16 cellular contexts compared by ENCODE assay signal in the genomic region with DNA sequence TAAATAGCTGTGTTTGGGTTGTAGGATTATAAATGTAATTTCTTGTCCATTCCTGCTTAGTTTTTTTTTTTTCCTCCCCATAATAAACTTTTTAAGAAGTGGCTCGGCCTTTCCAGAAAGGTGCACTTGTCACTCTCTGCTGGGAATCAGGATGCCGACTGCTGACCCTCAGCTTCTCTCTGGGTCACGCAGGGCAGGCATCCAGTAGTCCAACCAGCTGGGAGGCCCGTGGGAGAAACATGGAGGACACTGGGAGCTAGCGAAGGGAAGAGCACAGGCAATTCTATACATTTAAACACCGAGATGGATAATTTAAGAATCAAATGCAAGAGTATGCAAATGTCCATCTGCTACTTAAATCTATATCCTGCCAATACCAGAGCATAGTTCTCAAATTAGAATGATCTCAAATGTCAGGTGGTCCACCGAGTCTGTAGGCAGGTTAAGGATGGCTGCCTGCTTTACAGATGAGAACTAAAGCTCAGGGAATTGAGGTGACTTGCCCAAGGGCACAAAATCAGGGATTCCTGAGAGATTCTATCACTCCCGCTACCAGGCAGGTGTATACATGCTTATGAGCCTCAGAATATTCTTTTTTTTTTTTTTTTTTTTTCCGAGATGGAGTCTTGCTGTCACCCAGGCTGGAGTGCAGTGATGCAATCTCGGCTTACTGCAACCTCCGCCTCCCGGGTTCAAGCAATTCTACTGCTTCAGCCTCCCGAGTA.
DNase-seq lines count a peak whose midpoint lies in the region; ATAC-seq and TF ChIP-seq lines count a peak whose summit lies in the region.
"Had no signal": no experiment of that assay in that cellular context is flagged by ENCODE, and none has a peak within 500 bp of the region (broad histone marks: within the 10 kb centered on the region; RNA-seq: fewer than 3 reads in every experiment).

No MANE protein-coding gene starts in this region.

- H2AFZ ChIP-seq in OCI-LY7 (ENCODE audit: low read length) = peak overlapping the region; percentile 23; the same call in 1 of the 2 replicates

- intact Hi-C loops in OCI-LY7 (cut with micrococcal nuclease; ENCODE audit: unreplicated experiment) (no loop called here), posterior vena cava (cut with DNase I) (no loop called here)

- H3K27ac Mint-ChIP-seq in activated CD8-positive, alpha-beta memory T cell treated with anti-CD3 and anti-CD28 coated beads, Interleukin-2, amount 10 ng/mL, durations not matched to agents 7 days and 5 days = no peak overlapping the region
- H3K27ac Mint-ChIP-seq: CD8-positive, alpha-beta T cell had no signal

- H3K4me1 ChIP-seq in OCI-LY7 (ENCODE audit: insufficient read depth, low read length, poor library complexity, severe bottlenecking) = peaks cover 29% of the 10 kb centered on the region

- no peak overlapping the region for H3K27ac ChIP-seq in OCI-LY7 (ENCODE audit: low read depth, low read length, poor library complexity, severe bottlenecking)
- H3K27ac ChIP-seq: BLaER1 had no signal

- H3K27me3 Mint-ChIP-seq in activated CD8-positive, alpha-beta memory T cell treated with anti-CD3 and anti-CD28 coated beads, Interleukin-2, amount 10 ng/mL, durations not matched to agents 7 days and 5 days = no peaks in the 10 kb centered on the region

- H3K9me2 ChIP-seq in OCI-LY7 (ENCODE audit: insufficient read depth, low read length) = no peaks in the 10 kb centered on the region

- no peaks in the 10 kb centered on the region for H3K9me3 Mint-ChIP-seq in activated CD8-positive, alpha-beta memory T cell treated with anti-CD3 and anti-CD28 coated beads, Interleukin-2, amount 10 ng/mL, durations not matched to agents 7 days and 5 days (ENCODE audit: low read depth)
- H3K9me3 Mint-ChIP-seq: CD8-positive, alpha-beta T cell had no signal

- no peak overlapping the region for H3K4me3 Mint-ChIP-seq in activated CD8-positive, alpha-beta memory T cell treated with anti-CD3 and anti-CD28 coated beads, Interleukin-2, amount 10 ng/mL, durations not matched to agents 7 days and 5 days
- H3K4me3 Mint-ChIP-seq: CD8-positive, alpha-beta T cell had no signal

- no peaks in the 10 kb centered on the region for H3K36me3 ChIP-seq in OCI-LY7 (ENCODE audit: insufficient read depth, low read length)
- H3K36me3 ChIP-seq: BLaER1 had no signal

- TF ChIP-seq CTCF in OCI-LY7 (conservative IDR thresholded peaks at IDR 0.05; ENCODE audit: low read length) = no peak
- no peak for TF ChIP-seq CTCF in epithelial cell of esophagus (IDR thresholded peaks at IDR 0.05; ENCODE audit: insufficient read depth, low read depth, low read length, missing control alignments)

- peaks cover 4% of the 10 kb centered on the region for H3K4me1 Mint-ChIP-seq in activated CD8-positive, alpha-beta memory T cell treated with anti-CD3 and anti-CD28 coated beads, Interleukin-2, amount 10 ng/mL, durations not matched to agents 7 days and 5 days

- H4K20me1 ChIP-seq in OCI-LY7 (ENCODE audit: insufficient read depth, low read length) = no peaks in the 10 kb centered on the region
- H4K20me1 ChIP-seq: BLaER1 had no signal

- peak; percentile 38 for DNase-seq in activated CD8-positive, alpha-beta memory T cell treated with anti-CD3 and anti-CD28 coated beads for 24 hours
- DNase-seq in activated CD8-positive, alpha-beta memory T cell treated with anti-CD3 and anti-CD28 coated beads, Interleukin-2, amount 10 ng/mL, durations not matched to agents 7 days and 5 days = no peak
- DNase-seq in OCI-LY7 (ENCODE audit: low spot score) = no peak
- peak; percentile 95 for DNase-seq in epithelial cell of esophagus (ENCODE audit: low read depth)
- peak; percentile 31 for DNase-seq in posterior vena cava (ENCODE audit: low spot score)
- DNase-seq: MM.1S; NCI-H1092 treated with DMSO at 0.1 percent for 48 hours; NCI-H1694; NCI-H226; NK-92 treated with Interleukin-12 subunit alpha and Interleukin-12 subunit beta, amount 100 ng/mL, for 24 hours; OCI-M1 had no signal

- BruUV-seq in OCI-LY7 (replicated peaks; lab: Mats Ljungman, UMichigan) = no TSS peak

- no peak overlapping the region for H3K4me3 ChIP-seq in OCI-LY7 (ENCODE audit: low read depth, low read length, poor library complexity, severe bottlenecking)
- H3K4me3 ChIP-seq in epithelial cell of esophagus (ENCODE audit: low read length) = no peak overlapping the region
- H3K4me3 ChIP-seq: BLaER1 had no signal

- no peaks in the 10 kb centered on the region for H3K9me3 ChIP-seq in OCI-LY7 (ENCODE audit: low read length)
- H3K9me3 ChIP-seq: BLaER1 had no signal

- no peaks in the 10 kb centered on the region for H3K36me3 Mint-ChIP-seq in activated CD8-positive, alpha-beta memory T cell treated with anti-CD3 and anti-CD28 coated beads, Interleukin-2, amount 10 ng/mL, durations not matched to agents 7 days and 5 days
- H3K36me3 Mint-ChIP-seq: CD8-positive, alpha-beta T cell had no signal

- CTCF ChIA-PET in activated CD8-positive, alpha-beta memory T cell treated with anti-CD3 and anti-CD28 coated beads, Interleukin-2, amount 10 ng/mL, durations not matched to agents 7 days and 5 days (lab: Charles Lee) = interaction anchor here (1.8 kb wide), 1 partner anchor 36 kb away, joined by 4 read pairs; no protein-coding TSS in a partner anchor
- CTCF ChIA-PET in OCI-LY7 (lab: Charles Lee; ENCODE audit: unreplicated experiment) = interaction anchor here (2.0 kb wide), 1 partner anchor 29 kb away, joined by 4 read pairs; no protein-coding TSS in a partner anchor

- no peak for ATAC-seq in activated CD8-positive, alpha-beta memory T cell treated with anti-CD3 and anti-CD28 coated beads, Interleukin-2, amount 10 ng/mL, durations not matched to agents 7 days and 5 days
- ATAC-seq in GM18498 (IDR thresholded peaks at IDR 0.05; ENCODE audit: unreplicated experiment) (no peak), GM18517 (IDR thresholded peaks at IDR 0.05; ENCODE audit: unreplicated experiment) (no peak), GM19328 (IDR thresholded peaks at IDR 0.05; ENCODE audit: unreplicated experiment) (no peak)
- ATAC-seq: CD8-positive, alpha-beta T cell had no signal

- peak overlapping the region; percentile 44 for H3K4me2 ChIP-seq in OCI-LY7 (ENCODE audit: low read length)

- POLR2A ChIA-PET in OCI-LY7 (lab: Charles Lee) = interaction anchor here (0.6 kb wide), 2 partner anchors 9 to 38 kb away, joined by 3 to 4 read pairs; no protein-coding TSS in a partner anchor

- no peaks in the 10 kb centered on the region for H3K79me2 ChIP-seq in OCI-LY7 (ENCODE audit: insufficient read depth, low read depth, low read length)

Comparison
In these comparisons a context has a peak if more than half of its experiments do, and no peak if none do; other contexts are left out.
1. DNase-seq: peak in activated CD8-positive, alpha-beta memory T cell treated with anti-CD3 and anti-CD28 coated beads for 24 hours (single experiment), epithelial cell of esophagus (single experiment) and posterior vena cava (single experiment); none in activated CD8-positive, alpha-beta memory T cell treated with anti-CD3 and anti-CD28 coated beads, Interleukin-2, amount 10 ng/mL, durations not matched to agents 7 days and 5 days (single experiment) and OCI-LY7 (single experiment).